1 cellular context compared by ENCODE assay signal in the genomic region with DNA sequence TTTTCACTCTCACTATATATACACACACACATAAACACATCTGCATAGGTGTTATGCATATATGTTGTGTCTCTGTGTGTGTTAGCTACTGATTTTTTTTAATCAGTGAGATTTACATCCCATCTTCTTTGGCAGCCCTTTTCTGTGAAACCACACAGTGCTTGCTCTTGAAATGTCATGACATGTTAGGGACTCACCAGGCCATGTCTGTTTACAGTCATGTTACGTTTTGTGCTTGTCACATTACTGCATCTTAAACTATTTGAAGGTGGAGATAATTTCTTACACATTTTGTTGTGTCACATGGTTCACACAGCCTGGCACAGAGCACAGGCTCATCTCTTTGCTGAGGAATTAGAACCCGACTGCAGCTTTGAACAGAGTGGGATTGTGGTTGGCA.
TF ChIP-seq lines count a peak whose summit lies in the region.

No MANE protein-coding gene starts in this region.

TF ChIP-seq in endothelial cell of umbilical vein, 7 proteins besides CTCF, POLR2A, EP300 and RAD21:
- no peak for TF ChIP-seq POLR2AphosphoS5 (IDR thresholded peaks at IDR 0.05; ENCODE audit: insufficient read depth, low read depth, low read length)
- no peak for TF ChIP-seq EZH2 (IDR thresholded peaks at IDR 0.05; ENCODE audit: borderline replicate concordance, low read depth, low read length, severe bottlenecking)
- TF ChIP-seq FOS (IDR thresholded peaks at IDR 0.05; ENCODE audit: borderline replicate concordance, insufficient read depth, low read length), result no peak
- TF ChIP-seq JUN (IDR thresholded peaks at IDR 0.05; ENCODE audit: borderline replicate concordance, insufficient read depth, insufficient read length, low read depth), result no peak
- no peak for TF ChIP-seq MYC (IDR thresholded peaks at IDR 0.05; ENCODE audit: low read depth, low read length)
- TF ChIP-seq, protein P1, sequence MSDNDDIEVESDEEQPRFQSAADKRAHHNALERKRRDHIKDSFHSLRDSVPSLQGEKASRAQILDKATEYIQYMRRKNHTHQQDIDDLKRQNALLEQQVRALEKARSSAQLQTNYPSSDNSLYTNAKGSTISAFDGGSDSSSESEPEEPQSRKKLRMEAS (IDR thresholded peaks at IDR 0.05; ENCODE audit: insufficient read depth, insufficient read length), result no peak
- TF ChIP-seq GATA2 (IDR thresholded peaks at IDR 0.05; ENCODE audit: insufficient read depth, insufficient read length, low read depth, low read length), result no peak
